In the genomic region with DNA sequence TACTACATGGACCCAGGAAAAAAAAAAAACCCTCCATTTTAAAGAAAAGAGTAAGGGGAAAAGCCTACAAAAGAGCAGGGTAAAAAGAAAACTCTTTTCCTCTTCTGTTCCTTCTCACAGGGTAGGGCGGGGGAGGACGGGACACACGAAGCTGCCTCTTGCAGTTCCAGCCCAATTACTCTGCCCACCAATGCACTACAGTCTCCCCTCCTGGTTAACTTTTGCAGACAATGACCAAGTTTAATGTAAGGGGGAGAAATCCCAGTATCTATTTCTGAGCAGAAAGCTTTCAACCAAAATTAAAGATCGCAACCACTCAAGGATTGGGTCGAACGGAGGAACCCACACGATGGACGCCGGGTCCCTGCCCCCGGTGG, we compare ENCODE assay signal across 8 cellular contexts. TPM values are rescaled to one million over a fixed set of nuclear protein-coding genes. Genes with fewer than 3 reads are reported as not detected.
DNase-seq lines count a peak whose midpoint lies in the region; ATAC-seq and TF ChIP-seq lines count a peak whose summit lies in the region.

No MANE protein-coding gene starts in this region.

- H3K27ac Mint-ChIP-seq in T-helper 1 cell treated with Interleukin-12 subunit alpha and Interleukin-12 subunit beta and Interleukin-4 antibody, amounts not matched to agents 30 μg/mL and 1 μg/mL, for 36 hours = peak overlapping the region; percentile 83
- peak overlapping the region; percentile 92 to 98 (median 97) for H3K27ac Mint-ChIP-seq in nephron

- H3K36me3 ChIP-seq in OCI-LY7 (ENCODE audit: insufficient read depth, low read length) = no peaks in the 10 kb centered on the region
- H3K36me3 ChIP-seq in ectodermal cell (ENCODE audit: control insufficient read depth, insufficient read depth, low read length) = no peaks in the 10 kb centered on the region

- ATAC-seq in HG03342 (IDR thresholded peaks at IDR 0.05; ENCODE audit: unreplicated experiment) = no peak

- WGBS in ectodermal cell, 2 experiments = 1 to 3% methylated on average over 10 of the region's 10 CpGs

- no peak overlapping the region for H2AFZ ChIP-seq in OCI-LY7 (ENCODE audit: low read length)

- H3K4me3 ChIP-seq in OCI-LY7 (ENCODE audit: low read depth, low read length, poor library complexity, severe bottlenecking) = peak overlapping the region; percentile 71
- peak overlapping the region; percentile 96 for H3K4me3 ChIP-seq in ectodermal cell (ENCODE audit: insufficient read depth, low read depth, low read length)

- H3K9me3 ChIP-seq in OCI-LY7 (ENCODE audit: low read length) = no peaks in the 10 kb centered on the region
- H3K9me3 ChIP-seq in ectodermal cell (ENCODE audit: control insufficient read depth, low read length) = no peaks in the 10 kb centered on the region

- peaks cover 4% of the 10 kb centered on the region for H3K36me3 Mint-ChIP-seq in T-helper 1 cell treated with Interleukin-12 subunit alpha and Interleukin-12 subunit beta and Interleukin-4 antibody, amounts not matched to agents 30 μg/mL and 1 μg/mL, for 36 hours (ENCODE audit: low read depth)
- no peaks in the 10 kb centered on the region for H3K36me3 Mint-ChIP-seq in nephron (ENCODE audit: low read depth)

- no peaks in the 10 kb centered on the region for H3K9me2 ChIP-seq in OCI-LY7 (ENCODE audit: insufficient read depth, low read length)

- CTCF ChIA-PET in OCI-LY7 (lab: Charles Lee; ENCODE audit: unreplicated experiment) = no interaction called here

- H3K4me1 ChIP-seq in OCI-LY7 (ENCODE audit: insufficient read depth, low read length, poor library complexity, severe bottlenecking) (peaks cover 21% of the 10 kb centered on the region), ectodermal cell (ENCODE audit: control insufficient read depth, insufficient read depth, low read length) (peaks cover 6% of the 10 kb centered on the region)

- no peaks in the 10 kb centered on the region for H3K9me3 Mint-ChIP-seq in T-helper 1 cell treated with Interleukin-12 subunit alpha and Interleukin-12 subunit beta and Interleukin-4 antibody, amounts not matched to agents 30 μg/mL and 1 μg/mL, for 36 hours
- H3K9me3 Mint-ChIP-seq in nephron = peaks cover 4% of the 10 kb centered on the region

- POLR2A ChIA-PET in OCI-LY7 (lab: Charles Lee) = no interaction called here

- H3K27ac ChIP-seq in OCI-LY7 (ENCODE audit: low read depth, low read length, poor library complexity, severe bottlenecking) = no peak overlapping the region
- H3K27ac ChIP-seq in ectodermal cell (ENCODE audit: insufficient read depth, low read depth, low read length, poor library complexity, severe bottlenecking) = no peak overlapping the region

- H4K20me1 ChIP-seq in OCI-LY7 (ENCODE audit: insufficient read depth, low read length) = peaks cover 8% of the 10 kb centered on the region

- intact Hi-C loops in OCI-LY7 (cut with micrococcal nuclease; ENCODE audit: unreplicated experiment) = loop anchor here (5.0 kb wide), 1 partner anchor 39 kb away; a partner anchor contains a TSS

- H3K4me2 ChIP-seq in OCI-LY7 (ENCODE audit: low read length) = peak overlapping the region; percentile 94

- BruUV-seq in OCI-LY7 (replicated peaks; lab: Mats Ljungman, UMichigan) = no TSS peak

- H3K79me2 ChIP-seq in OCI-LY7 (ENCODE audit: insufficient read depth, low read depth, low read length) = no peaks in the 10 kb centered on the region

- peaks cover 21% of the 10 kb centered on the region for H3K27me3 Mint-ChIP-seq in T-helper 1 cell treated with Interleukin-12 subunit alpha and Interleukin-12 subunit beta and Interleukin-4 antibody, amounts not matched to agents 30 μg/mL and 1 μg/mL, for 36 hours (ENCODE audit: low read depth)
- H3K27me3 Mint-ChIP-seq in nephron (ENCODE audit: low read depth) = peaks cover 23% of the 10 kb centered on the region

- H3K4me3 Mint-ChIP-seq in T-helper 1 cell treated with Interleukin-12 subunit alpha and Interleukin-12 subunit beta and Interleukin-4 antibody, amounts not matched to agents 30 μg/mL and 1 μg/mL, for 36 hours = peak overlapping the region; percentile 84
- H3K4me3 Mint-ChIP-seq in nephron = peak overlapping the region; percentile 92 to 96 (median 94)

- DNase-seq in T-helper 1 cell = no peak
- peak; percentile 31 for DNase-seq in OCI-LY7 (ENCODE audit: low spot score)
- no peak for DNase-seq in NCI-H146 treated with DMSO at 0.1 percent for 48 hours (lab: John Stamatoyannopoulos, UW; ENCODE audit: unreplicated experiment)
- no peak for DNase-seq in GDM1 (lab: John Stamatoyannopoulos, UW)

- no peak for TF ChIP-seq CTCF in OCI-LY7 (conservative IDR thresholded peaks at IDR 0.05; ENCODE audit: low read length)
- TF ChIP-seq CTCF in nephron (IDR thresholded peaks at IDR 0.05; ENCODE audit: unreplicated experiment in 3 of 3) = no peak

- H3K27me3 ChIP-seq in ectodermal cell (ENCODE audit: control insufficient read depth, insufficient read depth, low read length, poor library complexity, severe bottlenecking) = peaks cover 26% of the 10 kb centered on the region

- peaks cover 23% of the 10 kb centered on the region for H3K4me1 Mint-ChIP-seq in T-helper 1 cell treated with Interleukin-12 subunit alpha and Interleukin-12 subunit beta and Interleukin-4 antibody, amounts not matched to agents 30 μg/mL and 1 μg/mL, for 36 hours (ENCODE audit: low read depth)
- peaks cover 37% of the 10 kb centered on the region for H3K4me1 Mint-ChIP-seq in nephron

RNA-seq across cellular contexts. Expression of a gene that starts 1.3 kb away (rescaled TPM):
- 3.1 and 3.5 TPM in 2 replicates for total RNA-seq in OCI-LY7 (2014; rRNA removed; shearing (Covaris generic))
- total RNA-seq in OCI-LY7 (2022) = 16.3 and 16.6 TPM in 2 replicates
- 80.3 TPM for polyA plus RNA-seq in ectodermal cell (2013, experiment 1 of 4)
- 81.0 TPM for polyA plus RNA-seq in ectodermal cell (2013, experiment 2 of 4)
- 60.6 TPM for polyA plus RNA-seq in ectodermal cell (2013, experiment 3 of 4)
- polyA plus RNA-seq in ectodermal cell (2013, experiment 4 of 4) = 72.2 TPM

RNA-seq across cellular contexts. Expression of a gene that starts 41.3 kb away (rescaled TPM):
- 12.4 and 21.6 TPM in 2 replicates for total RNA-seq in OCI-LY7 (2014; rRNA removed; shearing (Covaris generic))
- 13.7 and 16.4 TPM in 2 replicates for total RNA-seq in OCI-LY7 (2022)
- 35.3 TPM for polyA plus RNA-seq in ectodermal cell (2013, experiment 1 of 4)
- 35.6 TPM for polyA plus RNA-seq in ectodermal cell (2013, experiment 2 of 4)
- 28.0 TPM for polyA plus RNA-seq in ectodermal cell (2013, experiment 3 of 4)
- polyA plus RNA-seq in ectodermal cell (2013, experiment 4 of 4) = 30.0 TPM
